10 cellular contexts compared by ENCODE assay signal in genomic region chr10:80154978-80155695, GRCh38. TPM values are rescaled to one million over a fixed set of nuclear protein-coding genes. Genes with fewer than 3 reads are reported as not detected.
DNase-seq lines count a peak whose midpoint lies in the region; ATAC-seq and TF ChIP-seq lines count a peak whose summit lies in the region.
"Had no signal": no experiment of that assay in that cellular context is flagged by ENCODE, and none has a peak within 500 bp of the region (broad histone marks: within the 10 kb centered on the region; RNA-seq: fewer than 3 reads in every experiment).

No MANE protein-coding gene starts in this region.

- H3K4me1 ChIP-seq in fibroblast of lung (ENCODE audit: control insufficient read depth, extremely low read depth, insufficient read depth, low read length), result peaks cover 57% of the 10 kb centered on the region
- peaks cover 22 to 23% of the 10 kb centered on the region in 2 donors for H3K4me1 ChIP-seq in gastrocnemius medialis

- intact Hi-C loops in Calu3 (cut with micrococcal nuclease; ENCODE audit: unreplicated experiment) (no loop called here), gastrocnemius medialis (cut with DNase I; ENCODE audit: low total_unique reads) (no loop called here)

- H3K36me3 Mint-ChIP-seq in Calu3 (ENCODE audit: insufficient read depth, unreplicated experiment), result peaks cover 100% of the 10 kb centered on the region

- H3K4me1 Mint-ChIP-seq in Calu3 (ENCODE audit: low read depth, unreplicated experiment), result peaks cover 67% of the 10 kb centered on the region

- no peak overlapping the region for H3K4me3 Mint-ChIP-seq in Calu3 (ENCODE audit: low read depth, unreplicated experiment)

- H3K4me3 ChIP-seq in fibroblast of lung (replicated peaks in 1 of 4; ENCODE audit: control extremely low read depth in 1 of 4, insufficient read depth in 1 of 4, low read depth in 3 of 4, low read length in 4 of 4), result no peak overlapping the region
- H3K4me3 ChIP-seq in gastrocnemius medialis, result no peak overlapping the region

- in situ Hi-C loops in gastrocnemius medialis (cut with MboI; ENCODE audit: low sequenced_read_pairs in 4 of 4), result loop anchor here in 3 of 4 donors (5.0 to 10.0 kb wide), 3 partner anchors 47 to 52 kb away; partner anchors contain the start of gene ANXA11 (in 2 of the 3)

- no peaks in the 10 kb centered on the region for H3K9me3 ChIP-seq in fibroblast of lung (ENCODE audit: control insufficient read depth, insufficient read depth, low read depth, low read length)
- no peaks in the 10 kb centered on the region for H3K9me3 ChIP-seq in gastrocnemius medialis

- peak overlapping the region; percentile 94 for H3K27ac ChIP-seq in fibroblast of lung (ENCODE audit: insufficient read depth, low read length)
- peak overlapping the region; percentile 25 to 92 (median 50) for H3K27ac ChIP-seq in gastrocnemius medialis

- ATAC-seq in gastrocnemius medialis (no peak), GM18858 (IDR thresholded peaks at IDR 0.05; ENCODE audit: unreplicated experiment) (no peak)

- H3K27me3 ChIP-seq in fibroblast of lung (ENCODE audit: control insufficient read depth, insufficient read depth, low read length) (no peaks in the 10 kb centered on the region), gastrocnemius medialis (no peaks in the 10 kb centered on the region)

- peaks cover 14% of the 10 kb centered on the region for H3K79me2 ChIP-seq in fibroblast of lung (ENCODE audit: control insufficient read depth, insufficient read depth, low read length)

- no peaks in the 10 kb centered on the region for H3K27me3 Mint-ChIP-seq in Calu3 (ENCODE audit: unreplicated experiment)

- no peak overlapping the region for H2AFZ ChIP-seq in fibroblast of lung (ENCODE audit: low read length)

- peak overlapping the region; percentile 86 for H3K27ac Mint-ChIP-seq in Calu3 (ENCODE audit: unreplicated experiment)

- no peaks in the 10 kb centered on the region for H4K20me1 ChIP-seq in fibroblast of lung (ENCODE audit: control insufficient read depth, extremely low read depth, insufficient read depth, low read length)

- no peak for DNase-seq in Calu3
- DNase-seq in T1000 (lab: John Stamatoyannopoulos, UW), result peak; percentile 66
- peak; percentile 98 for DNase-seq in fibroblast of lung (ENCODE audit: low read depth in 2 of 2)
- DNase-seq in gastrocnemius medialis, result no peak
- no peak for DNase-seq in ureter (ENCODE audit: low spot score)
- DNase-seq in activated effector memory CD4-positive, alpha-beta T cell treated with Interleukin-2 at 50 U/mL for 16 hours, result no peak
- DNase-seq in retina, result no peak
- DNase-seq: NCI-H2029 treated with DMSO at 0.1 percent for 48 hours, substantia nigra had no signal

- H3K9ac ChIP-seq in fibroblast of lung (ENCODE audit: insufficient read depth, low read length), result peak overlapping the region; percentile 41

- BruUV-seq in Calu3 (replicated peaks; lab: Mats Ljungman, UMichigan), result no TSS peak

- no peak for TF ChIP-seq POLR2A in gastrocnemius medialis (IDR thresholded peaks at IDR 0.05)

- CTCF ChIA-PET in Calu3 (lab: Charles Lee), result no interaction called here

- no peaks in the 10 kb centered on the region for H3K9me3 Mint-ChIP-seq in Calu3 (ENCODE audit: low read depth, unreplicated experiment)

- no peak for TF ChIP-seq CTCF in Calu3 (IDR thresholded peaks at IDR 0.05; ENCODE audit: unreplicated experiment)
- no peak for TF ChIP-seq CTCF in fibroblast of lung (conservative IDR thresholded peaks at IDR 0.05 in 1 of 2, IDR thresholded peaks at IDR 0.05 in 1 of 2; ENCODE audit: low read depth in 1 of 2, low read length in 2 of 2)
- no peak for TF ChIP-seq CTCF in gastrocnemius medialis (IDR thresholded peaks at IDR 0.05 in 4 of 5, conservative IDR thresholded peaks at IDR 0.05 in 1 of 5)

- H3K36me3 ChIP-seq in fibroblast of lung (ENCODE audit: control insufficient read depth, insufficient read depth, low read length) (peaks cover 47% of the 10 kb centered on the region), gastrocnemius medialis (peaks cover 0 to 80% of the 10 kb centered on the region in 2 donors)

- peak overlapping the region; percentile 46 for H3K4me2 ChIP-seq in fibroblast of lung (ENCODE audit: extremely low read depth, insufficient read depth, low read length)

RNA-seq across cellular contexts. Expression of gene PLAC9, which starts 22.6 kb away (rescaled TPM):
- not detected in 2 replicates for total RNA-seq in Calu3 (2022)
- 15.7 and 16.7 TPM in 2 replicates for total RNA-seq in fibroblast of lung
- 17.4 and 40.4 TPM in 2 replicates for polyA plus RNA-seq in fibroblast of lung
- 76.8 and 160 TPM in 2 replicates for polyA plus RNA-seq in fibroblast of lung (2012)
- 3.4 and 12.8 TPM in 2 replicates for polyA minus RNA-seq in fibroblast of lung (ENCODE audit: low replicate concordance)
- 10 to 100 TPM in 1 of 4 donors, 1 to 10 TPM in 3; 4.6 to 16.1 (median 6.9) TPM for total RNA-seq in gastrocnemius medialis
- total RNA-seq in ureter, result 44.2 TPM

RNA-seq across cellular contexts. Expression of gene ANXA11, which starts 50.2 kb away (rescaled TPM):
- total RNA-seq in Calu3 (2022), result 835 and 846 TPM in 2 replicates
- 83.7 and 124 TPM in 2 replicates for total RNA-seq in fibroblast of lung
- 206 and 308 TPM in 2 replicates for polyA plus RNA-seq in fibroblast of lung
- 724 and 1,112 TPM in 2 replicates for polyA plus RNA-seq in fibroblast of lung (2012)
- 182 and 357 TPM in 2 replicates for polyA minus RNA-seq in fibroblast of lung (ENCODE audit: low replicate concordance)
- 100 to 1,000 TPM; 142 to 202 (median 173) TPM for total RNA-seq in gastrocnemius medialis
- total RNA-seq in ureter, result 372 TPM

Comparison
In these comparisons a context has a peak if more than half of its experiments do, and no peak if none do; other contexts are left out.
1. DNase-seq: peak in T1000 (single experiment) and fibroblast of lung (2 of 2); none in Calu3 (single experiment), gastrocnemius medialis (0 of 2), ureter (single experiment), activated effector memory CD4-positive, alpha-beta T cell treated with Interleukin-2 at 50 U/mL for 16 hours (single experiment) and retina (single experiment).